Comparison of ENCODE assay signal across 8 cellular contexts in genomic region chr20:5448449-5449118, GRCh38.
DNase-seq lines count a peak whose midpoint lies in the region; ATAC-seq and TF ChIP-seq lines count a peak whose summit lies in the region.

No MANE protein-coding gene starts in this region.

- H3K4me3 ChIP-seq in HFF-Myc (replicated peaks; ENCODE audit: low read depth, low read length) (no peak overlapping the region), gastroesophageal sphincter (no peak overlapping the region), prostate gland (no peak overlapping the region)

- peak; percentile 77 for TF ChIP-seq CTCF in HFF-Myc (IDR thresholded peaks at IDR 0.05; ENCODE audit: low read depth, low read length, missing control alignments)
- TF ChIP-seq CTCF in gastroesophageal sphincter (IDR thresholded peaks at IDR 0.05): peak; percentile 41 to 67 (median 48)
- peak; percentile 34 to 53 (median 50) for TF ChIP-seq CTCF in prostate gland (IDR thresholded peaks at IDR 0.05)

- H3K36me3 ChIP-seq in gastroesophageal sphincter (no peaks in the 10 kb centered on the region), prostate gland (no peaks in the 10 kb centered on the region)

- H3K9me3 ChIP-seq in gastroesophageal sphincter (no peaks in the 10 kb centered on the region), prostate gland (no peaks in the 10 kb centered on the region)

- peaks cover 27% of the 10 kb centered on the region for H3K27me3 ChIP-seq in gastroesophageal sphincter
- H3K27me3 ChIP-seq in prostate gland (replicated peaks; ENCODE audit: insufficient read depth): no peaks in the 10 kb centered on the region

- H3K4me1 ChIP-seq in gastroesophageal sphincter (no peaks in the 10 kb centered on the region), prostate gland (replicated peaks) (no peaks in the 10 kb centered on the region)

- TF ChIP-seq EP300 in gastroesophageal sphincter (IDR thresholded peaks at IDR 0.05): no peak

- 21 to 32% methylated on average over 4 to 5 of the region's 10 CpGs for WGBS in gastroesophageal sphincter (ENCODE audit: low coverage in 1 of 2), 2 donors
- WGBS in prostate gland: 11% methylated on average over 10 of the region's 10 CpGs

- no peak for ATAC-seq in gastroesophageal sphincter
- ATAC-seq in GM19395 (IDR thresholded peaks at IDR 0.05; ENCODE audit: unreplicated experiment): no peak
- ATAC-seq in GM21737 (IDR thresholded peaks at IDR 0.05; ENCODE audit: unreplicated experiment): no peak

- peak; percentile 21 for DNase-seq in COR-L47 (lab: John Stamatoyannopoulos, UW)
- peak; percentile 7 for DNase-seq in HFF-Myc (ENCODE audit: extremely low read depth, low read depth)
- DNase-seq in OCI-M1 (lab: John Stamatoyannopoulos, UW): peak; percentile 69
- peak; percentile 9 for DNase-seq in activated T-helper 9 cell treated with anti-CD3 and anti-CD28 coated beads, Interleukin-2, amount 50 U/mL, for 16 hours (ENCODE audit: low read depth)
- peak; percentile 47 for DNase-seq in prostate gland (ENCODE audit: low spot score)

- TF ChIP-seq POLR2A in gastroesophageal sphincter (IDR thresholded peaks at IDR 0.05) (no peak), prostate gland (IDR thresholded peaks at IDR 0.05) (no peak)

- H3K27ac ChIP-seq in gastroesophageal sphincter (no peak overlapping the region), prostate gland (no peak overlapping the region)

- intact Hi-C loops in prostate gland (cut with DNase I): loop anchor here (2.0 kb wide), 1 partner anchor 244 kb away; no protein-coding TSS in a partner anchor

Comparison
In these comparisons a context has a peak if more than half of its experiments do, and no peak if none do; other contexts are left out.
1. DNase-seq: peak in every context shown above with its lines; median percentile 69 in OCI-M1; 47 in prostate gland; 21 in COR-L47; 9 in activated T-helper 9 cell treated with anti-CD3 and anti-CD28 coated beads, Interleukin-2, amount 50 U/mL, for 16 hours; 7 in HFF-Myc.